12 cellular contexts compared by ENCODE assay signal in the genomic region with DNA sequence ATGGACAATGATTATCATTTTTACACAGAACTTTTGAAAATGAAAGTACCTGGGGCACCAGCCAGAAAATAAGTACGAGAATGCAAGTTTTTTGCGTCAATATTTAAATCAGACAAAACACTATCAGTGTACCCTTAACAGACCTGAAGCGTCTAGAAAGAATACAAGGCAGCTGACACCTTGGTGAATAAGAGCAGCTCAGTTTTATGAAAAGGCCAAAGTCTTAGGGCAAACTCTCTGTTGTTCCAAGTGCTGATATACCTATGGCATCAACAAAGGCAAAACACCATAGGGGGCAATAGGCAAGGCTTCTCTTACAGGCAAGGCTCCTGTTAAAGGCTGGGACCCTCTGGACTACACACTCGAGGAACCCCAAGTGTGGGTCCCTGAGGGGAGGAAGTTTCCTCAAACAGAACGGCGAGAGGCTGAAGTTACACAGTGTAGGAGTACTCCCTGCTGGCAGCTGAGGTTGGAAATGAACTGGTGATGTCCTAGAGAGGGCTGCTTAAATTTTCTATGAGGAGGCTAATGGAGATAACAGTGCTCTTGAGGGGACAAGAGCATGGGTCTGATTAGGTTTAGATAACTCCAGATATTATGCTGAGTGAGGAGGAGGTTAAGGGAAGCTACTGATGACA.
DNase-seq lines count a peak whose midpoint lies in the region; ATAC-seq and TF ChIP-seq lines count a peak whose summit lies in the region.
"Had no signal": no experiment of that assay in that cellular context is flagged by ENCODE, and none has a peak within 500 bp of the region (broad histone marks: within the 10 kb centered on the region; RNA-seq: fewer than 3 reads in every experiment).

No MANE protein-coding gene starts in this region.

- no peaks in the 10 kb centered on the region for H3K9me3 ChIP-seq in suprapubic skin
- no peaks in the 10 kb centered on the region for H3K9me3 ChIP-seq in BE2C

- DNase-seq in cardiac fibroblast (ENCODE audit: low read depth in 2 of 2) (peak; percentile 28 to 33), left lobe of liver (ENCODE audit: low spot score) (no peak), suprapubic skin (ENCODE audit: low spot score in 2 of 2) (no peak), NCI-H1417 treated with DMSO at 0.1 percent for 48 hours (lab: John Stamatoyannopoulos, UW) (no peak), BE2C (no peak)
- DNase-seq: activated CD4-positive, alpha-beta T cell treated with anti-CD3 and anti-CD28 coated beads for 1 hour; activated T-cell treated with anti-CD3 and anti-CD28 coated beads, Interleukin-2, amount 50 U/mL, for 24 hours; anterior cingulate cortex; effector CD4-positive, alpha-beta T cell; NCI-H1694 treated with DMSO at 0.1 percent for 48 hours had no signal

- no peaks in the 10 kb centered on the region for H3K27me3 ChIP-seq in suprapubic skin
- no peaks in the 10 kb centered on the region for H3K27me3 ChIP-seq in BE2C

- no peak for TF ChIP-seq POLR2A in suprapubic skin (IDR thresholded peaks at IDR 0.05)

- ATAC-seq in HG02798 (IDR thresholded peaks at IDR 0.05; ENCODE audit: poor library complexity, unreplicated experiment) (peak; percentile 27), left lobe of liver (peak; percentile 63), HG03469 (IDR thresholded peaks at IDR 0.05; ENCODE audit: unreplicated experiment) (no peak)

- H3K36me3 ChIP-seq in suprapubic skin: no peaks in the 10 kb centered on the region
- H3K36me3 ChIP-seq in BE2C: no peaks in the 10 kb centered on the region

- no peaks in the 10 kb centered on the region for H3K4me1 ChIP-seq in suprapubic skin
- no peaks in the 10 kb centered on the region for H3K4me1 ChIP-seq in BE2C

- WGBS in suprapubic skin: 65% methylated on average over 6 of the region's 6 CpGs

- no peak for TF ChIP-seq EP300 in suprapubic skin (IDR thresholded peaks at IDR 0.05)

- no peak overlapping the region for H3K27ac ChIP-seq in suprapubic skin

- H3K4me3 ChIP-seq in cardiac fibroblast (replicated peaks in 1 of 2; ENCODE audit: low read depth in 2 of 2, low read length in 2 of 2): peak overlapping the region in 1 of 2 donors; percentile 8
- peak overlapping the region; percentile 2 for H3K4me3 ChIP-seq in suprapubic skin
- no peak overlapping the region for H3K4me3 ChIP-seq in BE2C (ENCODE audit: low read depth, low read length)

- no peak for TF ChIP-seq CTCF in cardiac fibroblast (IDR thresholded peaks at IDR 0.05; ENCODE audit: low read depth, low read length)
- TF ChIP-seq CTCF in suprapubic skin (IDR thresholded peaks at IDR 0.05): no peak
- no peak for TF ChIP-seq CTCF in BE2C (IDR thresholded peaks at IDR 0.05; ENCODE audit: low read depth, low read length)

Comparison
In these comparisons a context has a peak if more than half of its experiments do, and no peak if none do; other contexts are left out.
1. DNase-seq: peak in cardiac fibroblast (2 of 2); none in left lobe of liver (single experiment), suprapubic skin (0 of 2), NCI-H1417 treated with DMSO at 0.1 percent for 48 hours (single experiment) and BE2C (single experiment).